9 cellular contexts compared by ENCODE assay signal in the genomic region with DNA sequence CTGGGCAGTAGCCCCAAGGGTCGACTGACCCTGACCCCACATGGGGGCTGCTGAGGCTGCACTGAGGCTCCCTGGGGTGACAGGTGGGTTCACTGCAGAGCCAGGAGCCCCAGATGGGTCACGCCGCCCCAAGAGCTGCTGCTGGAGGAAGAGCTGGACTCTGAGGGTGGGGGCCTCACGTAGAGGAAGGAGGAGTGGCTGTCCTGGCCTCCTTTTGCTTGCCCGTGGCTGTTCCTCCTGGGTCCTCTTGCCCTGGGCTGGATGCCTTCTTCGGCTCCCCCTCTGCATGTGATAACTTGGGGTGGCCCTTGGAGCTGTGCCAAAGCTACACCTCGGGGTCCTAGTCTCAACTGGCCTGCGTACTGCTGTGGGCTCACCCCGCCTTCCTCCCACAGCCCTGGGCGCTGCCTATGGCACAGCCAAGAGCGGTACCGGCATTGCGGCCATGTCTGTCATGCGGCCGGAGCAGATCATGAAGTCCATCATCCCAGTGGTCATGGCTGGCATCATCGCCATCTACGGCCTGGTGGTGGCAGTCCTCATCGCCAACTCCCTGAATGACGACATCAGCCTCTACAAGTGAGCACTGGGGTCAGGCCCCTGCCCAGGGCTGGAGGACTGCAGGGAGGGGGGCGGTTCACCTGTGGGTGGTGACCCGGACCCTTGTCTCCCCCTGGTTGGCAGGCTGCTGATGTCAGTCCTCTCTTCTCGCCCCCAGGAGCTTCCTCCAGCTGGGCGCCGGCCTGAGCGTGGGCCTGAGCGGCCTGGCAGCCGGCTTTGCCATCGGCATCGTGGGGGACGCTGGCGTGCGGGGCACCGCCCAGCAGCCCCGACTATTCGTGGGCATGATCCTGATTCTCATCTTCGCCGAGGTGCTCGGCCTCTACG. TPM values are rescaled to one million over a fixed set of nuclear protein-coding genes. Genes with fewer than 3 reads are reported as not detected.
A peak's percentile ranks its signal among the peaks of the same experiment; 100 is the strongest.
DNase-seq lines count a peak whose midpoint lies in the region; ATAC-seq, FAIRE-seq and TF ChIP-seq lines count a peak whose summit lies in the region.
"Had no signal": no experiment of that assay in that cellular context is flagged by ENCODE, and none has a peak within 500 bp of the region (broad histone marks: within the 10 kb centered on the region; RNA-seq: fewer than 3 reads in every experiment).

No MANE protein-coding gene starts in this region.

- peaks cover 80% of the 10 kb centered on the region for H3K79me2 ChIP-seq in ACC112 (ENCODE audit: control insufficient read depth, insufficient read depth, low read length, unreplicated experiment)
- peaks cover 92% of the 10 kb centered on the region for H3K79me2 ChIP-seq in osteoblast (ENCODE audit: insufficient read depth, low read length)

- no peak overlapping the region for H3K4me2 ChIP-seq in osteoblast (ENCODE audit: insufficient read depth, low read length)

- ATAC-seq in Panc1 (peak; percentile 19), GM21786 (IDR thresholded peaks at IDR 0.05; ENCODE audit: unreplicated experiment) (no peak), GM19452 (IDR thresholded peaks at IDR 0.05; ENCODE audit: unreplicated experiment) (no peak)

- H3K36me3 ChIP-seq in ACC112 (ENCODE audit: insufficient read depth, low read length) (no peaks in the 10 kb centered on the region; the same call in 1 of the 2 replicates), Panc1 (ENCODE audit: control insufficient read depth, insufficient read depth, low read length) (peaks cover 2% of the 10 kb centered on the region; the same call in 1 of the 2 replicates), esophagus muscularis mucosa (peaks cover 0 to 31% (median 27%) of the 10 kb centered on the region in 4 donors), osteoblast (ENCODE audit: insufficient read depth, low read length) (peaks cover 21% of the 10 kb centered on the region)

- H3K4me1 ChIP-seq in ACC112 (ENCODE audit: control insufficient read depth, insufficient read depth, low read length, unreplicated experiment) (peaks cover 45% of the 10 kb centered on the region), Panc1 (ENCODE audit: control insufficient read depth, insufficient read depth, low read length) (peaks cover 42% of the 10 kb centered on the region), esophagus muscularis mucosa (peaks cover 61 to 68% (median 67%) of the 10 kb centered on the region in 4 donors), osteoblast (ENCODE audit: insufficient read depth, low read length) (peaks cover 38% of the 10 kb centered on the region)

- TF ChIP-seq POLR2A in esophagus muscularis mucosa (IDR thresholded peaks at IDR 0.05; ENCODE audit: low read depth), result no peak

- no peaks in the 10 kb centered on the region for H3K9me3 ChIP-seq in Panc1 (ENCODE audit: control insufficient read depth, insufficient read depth, low read depth, low read length)
- H3K9me3 ChIP-seq in esophagus muscularis mucosa, result no peaks in the 10 kb centered on the region
- no peaks in the 10 kb centered on the region for H3K9me3 ChIP-seq in osteoblast (ENCODE audit: low read depth, low read length)

- POLR2A ChIA-PET in Panc1 (lab: Charles Lee), result no interaction called here

- in situ Hi-C loops in Panc1 (cut with HindIII; ENCODE audit: low pct_unique_long_range_greater_than_20kb, low sequenced_read_pairs), result no loop called here

- no TSS peak for BruUV-seq in Panc1 (replicated peaks; lab: Mats Ljungman, UMichigan)

- no peaks in the 10 kb centered on the region for H3K27me3 ChIP-seq in ACC112 (ENCODE audit: insufficient read depth, low read length)
- H3K27me3 ChIP-seq in Panc1 (ENCODE audit: control insufficient read depth, insufficient read depth, low read length), result no peaks in the 10 kb centered on the region
- H3K27me3 ChIP-seq in esophagus muscularis mucosa, result peaks cover 0 to 5% (median 0%) of the 10 kb centered on the region in 4 donors
- H3K27me3 ChIP-seq in osteoblast (ENCODE audit: insufficient read depth, low read length), result no peaks in the 10 kb centered on the region

- intact Hi-C loops in Panc1 (cut with micrococcal nuclease; ENCODE audit: unreplicated experiment) (no loop called here), esophagus muscularis mucosa (cut with DNase I) (no loop called here)

- no peak for TF ChIP-seq EP300 in esophagus muscularis mucosa (IDR thresholded peaks at IDR 0.05)

- H3K4me3 ChIP-seq in ACC112 (ENCODE audit: low read depth, low read length) (peak overlapping the region; percentile 55; the same call in 1 of the 2 replicates), Panc1 (ENCODE audit: low read depth in 2 of 2, low read length in 2 of 2) (peak overlapping the region in 1 of 2 experiments; percentile 10; a peak in 1 of 4 replicates), esophagus muscularis mucosa (peak overlapping the region; percentile 65 to 87 (median 73)), osteoblast (ENCODE audit: insufficient read depth, low read length) (no peak overlapping the region)

- DNase-seq in Panc1 (ENCODE audit: low read depth, low spot score) (no peak), esophagus muscularis mucosa (ENCODE audit: extremely low spot score) (no peak), osteoblast (ENCODE audit: insufficient read length, low spot score, missing footprints) (peak; percentile 78), D721Med (ENCODE audit: insufficient read length, low spot score) (no peak), DMS 273 (lab: John Stamatoyannopoulos, UW; ENCODE audit: unreplicated experiment) (no peak)
- DNase-seq: retina had no signal

- CTCF ChIA-PET in Panc1 (lab: Charles Lee), result interaction anchor here (0.8 kb wide), 1 partner anchor 18 kb away, joined by 3 read pairs; no protein-coding TSS in a partner anchor

- no peak overlapping the region for H2AFZ ChIP-seq in ACC112 (ENCODE audit: low read length, unreplicated experiment)
- no peak overlapping the region for H2AFZ ChIP-seq in osteoblast (ENCODE audit: low read length)

- TF ChIP-seq CTCF in Panc1 (IDR thresholded peaks at IDR 0.05), result no peak
- TF ChIP-seq CTCF in esophagus muscularis mucosa (IDR thresholded peaks at IDR 0.05), result no peak
- TF ChIP-seq CTCF in osteoblast (IDR thresholded peaks at IDR 0.05; ENCODE audit: extremely low read depth, low read depth, low read length), result peak; percentile 9
- no peak for TF ChIP-seq CTCF in D721Med (IDR thresholded peaks at IDR 0.05; ENCODE audit: insufficient read depth, missing control alignments)

- FAIRE-seq in D721Med (lab: Jason Lieb, UNC), result no peak

- peaks cover 63% of the 10 kb centered on the region for H4K20me1 ChIP-seq in osteoblast (ENCODE audit: insufficient read depth, low read length)

- 82% methylated on average over 34 of the region's 39 CpGs for WGBS in esophagus muscularis mucosa

- H3K27ac ChIP-seq in ACC112 (ENCODE audit: low read depth, low read length) (0 out of 2 replicates have a peak overlapping the region, but pooled peaks have one; percentile 59), Panc1 (ENCODE audit: low read length) (peak overlapping the region; percentile 66), esophagus muscularis mucosa (replicated peaks in 1 of 4) (peak overlapping the region; percentile 92 to 100 (median 98)), osteoblast (ENCODE audit: low read depth, low read length) (no peak overlapping the region)

RNA-seq across cellular contexts. Expression of a gene that starts 1.1 kb away (rescaled TPM):
- total RNA-seq in Panc1 (2021; ENCODE audit: unreplicated experiment) (87.5 TPM), esophagus muscularis mucosa (10 to 100 TPM; 20.0 to 33.2 (median 26.4) TPM), osteoblast (88.4 and 94.8 TPM in 2 replicates)
- 56.9 TPM for polyA plus RNA-seq in Panc1 (2012; ENCODE audit: insufficient read length)

RNA-seq across cellular contexts. Expression of a gene that starts 5.3 kb away (rescaled TPM):
- 282 TPM for total RNA-seq in Panc1 (2021; ENCODE audit: unreplicated experiment)
- polyA plus RNA-seq in Panc1 (2012; ENCODE audit: insufficient read length), result 497 TPM
- total RNA-seq in esophagus muscularis mucosa, result 10 to 100 TPM; 42.8 to 85.0 (median 69.0) TPM
- 18.8 and 22.7 TPM in 2 replicates for total RNA-seq in osteoblast

RNA-seq across cellular contexts. Expression of a gene that starts 12.1 kb away (rescaled TPM):
- not detected for total RNA-seq in Panc1 (2021; ENCODE audit: unreplicated experiment)
- polyA plus RNA-seq in Panc1 (2012; ENCODE audit: insufficient read length), result 9.1 TPM
- total RNA-seq in esophagus muscularis mucosa, result not detected
- total RNA-seq in osteoblast, result not detected in 2 replicates

RNA-seq across cellular contexts. Expression of a gene that starts 18.8 kb away (rescaled TPM):
- total RNA-seq in Panc1 (2021; ENCODE audit: unreplicated experiment) (43.2 TPM), esophagus muscularis mucosa (10 to 100 TPM; 28.3 to 45.7 (median 35.0) TPM), osteoblast (19.2 and 23.2 TPM in 2 replicates)
- polyA plus RNA-seq in Panc1 (2012; ENCODE audit: insufficient read length), result 19.8 TPM

RNA-seq across cellular contexts. Expression of a gene that starts 44.1 kb away (rescaled TPM):
- total RNA-seq in Panc1 (2021; ENCODE audit: unreplicated experiment), result 26.7 TPM
- polyA plus RNA-seq in Panc1 (2012; ENCODE audit: insufficient read length), result 15.9 TPM
- 10 to 100 TPM in 2 of 4 donors, 1 to 10 TPM in 2; 7.0 to 14.1 (median 11.5) TPM for total RNA-seq in esophagus muscularis mucosa
- total RNA-seq in osteoblast, result 15.9 and 16.6 TPM in 2 replicates
